ENCODE assay signal across 24 cellular contexts in the genomic region with DNA sequence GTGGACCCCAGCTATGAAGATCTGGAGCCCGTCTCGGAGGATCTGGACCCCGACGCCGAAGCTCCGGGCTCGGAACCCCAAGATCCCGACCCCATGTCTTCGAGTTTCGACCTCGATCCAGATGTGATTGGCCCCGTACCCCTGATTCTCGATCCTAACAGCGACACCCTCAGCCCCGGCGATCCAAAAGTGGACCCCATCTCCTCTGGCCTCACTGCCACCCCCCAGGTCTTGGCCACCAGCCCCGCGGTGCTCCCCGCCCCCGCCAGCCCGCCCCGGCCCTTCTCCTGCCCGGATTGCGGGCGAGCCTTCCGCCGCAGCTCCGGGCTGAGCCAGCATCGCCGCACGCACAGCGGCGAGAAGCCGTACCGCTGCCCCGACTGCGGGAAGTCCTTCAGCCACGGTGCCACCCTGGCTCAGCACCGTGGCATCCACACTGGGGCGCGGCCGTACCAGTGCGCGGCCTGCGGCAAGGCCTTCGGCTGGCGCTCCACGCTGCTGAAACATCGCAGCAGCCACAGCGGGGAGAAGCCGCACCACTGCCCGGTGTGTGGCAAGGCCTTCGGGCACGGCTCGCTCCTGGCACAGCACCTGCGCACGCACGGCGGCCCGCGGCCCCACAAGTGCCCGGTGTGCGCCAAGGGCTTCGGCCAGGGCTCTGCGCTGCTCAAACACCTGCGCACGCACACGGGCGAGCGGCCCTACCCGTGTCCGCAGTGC. TPM values are rescaled to one million over a fixed set of nuclear protein-coding genes. Genes with fewer than 3 reads are reported as not detected.
"Had no signal": no experiment of that assay in that cellular context is flagged by ENCODE, and none has a peak within 500 bp of the region (broad histone marks: within the 10 kb centered on the region; RNA-seq: fewer than 3 reads in every experiment).

No MANE protein-coding gene starts in this region.

- H3K9me3 ChIP-seq: left lung, mucosa of descending colon, ovary, stomach, thyroid gland, vagina had no signal

- DNase-seq: cortex of kidney; effector memory CD8-positive, alpha-beta T cell; immature natural killer cell; islet precursor cell; left lung; mesenchymal stem cell; mucosa of descending colon; naive B cell; retina; stimulated activated CD4-positive, alpha-beta T cell treated with anti-CD3 and anti-CD28 coated beads, Interleukin-12 subunit alpha, Interleukin-12 subunit beta, amount 100 ng/mL, for 4 hours; stimulated activated CD4-positive, alpha-beta T cell treated with anti-CD3 and anti-CD28 coated beads, Interleukin-1b, Interleukin-23, amount 100 ng/mL, for 48 hours; stimulated activated CD4-positive, alpha-beta T cell treated with anti-CD3 and anti-CD28 coated beads, Interleukin-4, amount 100 ng/mL, for 1 hour; stimulated activated CD8-positive, alpha-beta memory T cell treated with anti-CD3 and anti-CD28 coated beads, Interleukin-4, amount 100 ng/mL, for 48 hours; stimulated activated naive CD4-positive, alpha-beta T cell treated with Interleukin-2 at 50 U/mL for 16 hours; stomach; thyroid gland; trophoblast cell had no signal

- H3K4me2 ChIP-seq: smooth muscle cell had no signal

- H3K27ac ChIP-seq: left lung, ovary, stomach, thyroid gland, vagina had no signal

- H3K27ac Mint-ChIP-seq: effector memory CD8-positive, alpha-beta T cell; immature natural killer cell; mesothelial cell of epicardium; naive B cell had no signal

- H3K4me3 Mint-ChIP-seq: effector memory CD8-positive, alpha-beta T cell; mesothelial cell of epicardium had no signal

- H3K4me3 ChIP-seq: left lung, mucosa of descending colon, ovary, smooth muscle cell, stomach, thyroid gland, vagina had no signal

- ATAC-seq: effector memory CD8-positive, alpha-beta T cell; left lung; mucosa of descending colon; sciatic nerve had no signal

- H3K27me3 Mint-ChIP-seq: naive B cell had no signal

- H3K36me3 Mint-ChIP-seq: immature natural killer cell, naive B cell had no signal

- H3K27me3 ChIP-seq: ovary, thyroid gland, vagina had no signal

- FAIRE-seq: endometrium, frontal cortex had no signal

- H3K9me3 Mint-ChIP-seq: effector memory CD8-positive, alpha-beta T cell; immature natural killer cell; mesothelial cell of epicardium; naive B cell had no signal

- H3K36me3 ChIP-seq: ovary had no signal

RNA-seq across cellular contexts. Expression of a gene that starts 30.7 kb away (rescaled TPM):
- total RNA-seq: smooth muscle cell had no signal
